Comparison of ENCODE assay signal across 25 cellular contexts in the genomic region with DNA sequence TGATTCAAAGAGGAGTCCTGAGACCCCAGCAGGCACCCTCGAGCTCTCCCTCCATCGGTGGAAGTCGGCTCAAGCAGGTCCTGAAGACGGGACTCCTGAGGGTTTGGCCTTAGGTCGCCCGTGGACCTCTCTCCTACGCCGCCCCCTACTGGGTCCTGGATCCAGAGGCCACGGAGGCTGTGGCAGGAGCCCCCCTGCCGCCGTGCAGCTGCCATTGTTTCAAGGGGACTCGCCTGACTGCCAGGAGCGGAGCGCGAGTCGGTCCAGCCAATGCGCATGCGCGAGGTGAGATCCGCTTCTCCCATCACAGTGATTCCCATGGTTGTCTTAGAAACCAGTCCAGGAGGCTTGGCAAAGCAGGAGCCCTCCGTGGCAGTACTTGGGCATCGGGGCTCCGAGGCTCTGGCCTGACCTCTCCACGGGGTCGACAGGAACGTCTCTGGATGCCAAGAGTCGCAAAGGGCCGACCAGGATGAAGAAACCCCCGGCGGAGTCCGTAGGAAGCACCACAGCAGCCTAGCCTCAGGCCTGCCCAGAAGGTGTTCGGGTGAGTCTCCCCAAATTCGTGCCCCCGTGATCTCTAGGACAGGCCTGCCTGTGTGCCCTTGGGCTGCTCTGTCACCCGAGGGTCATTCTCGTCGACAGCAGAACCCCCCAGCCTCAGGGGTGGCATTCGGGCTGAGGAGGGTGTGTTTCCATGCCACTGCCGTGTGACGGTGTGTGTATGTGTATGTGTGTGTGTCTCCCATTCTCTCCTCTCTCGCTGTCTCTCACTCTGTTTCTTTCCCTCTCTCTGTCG.
"Had no signal": no experiment of that assay in that cellular context is flagged by ENCODE, and none has a peak within 500 bp of the region (broad histone marks: within the 10 kb centered on the region; RNA-seq: fewer than 3 reads in every experiment).

No MANE protein-coding gene starts in this region.

- H3K36me3 ChIP-seq: breast epithelium, gastrocnemius medialis, ovary, right lobe of liver, thyroid gland, upper lobe of right lung had no signal

- H3K4me1 ChIP-seq: breast epithelium, gastrocnemius medialis, right lobe of liver, thyroid gland, upper lobe of right lung had no signal

- H3K27ac Mint-ChIP-seq: activated B cell treated with CpG ODN at 0.5 μM for 24 hours; activated CD8-positive, alpha-beta T cell treated with anti-CD3 and anti-CD28 coated beads for 36 hours; activated naive CD4-positive, alpha-beta T cell treated with anti-CD3 and anti-CD28 coated beads, Interleukin-2, amount 50 U/mL, for 24 hours; activated naive CD8-positive, alpha-beta T cell treated with anti-CD3 and anti-CD28 coated beads, Interleukin-2, amount 50 U/mL, for 24 hours; activated T-helper 2 cell treated with anti-CD3 and anti-CD28 coated beads, Interferon-gamma antibody, Interleukin-2, Interleukin-4, amounts not matched to agents 10 μg/mL and 5 μg/mL and 100 μg/mL, durations not matched to agents 14 hours and 24 hours and 36 hours; naive thymus-derived CD4-positive, alpha-beta T cell; progenitor cell of endocrine pancreas; stimulated activated naive CD8-positive, alpha-beta T cell treated with anti-CD3 and anti-CD28 coated beads, Interleukin-15, amount 100 ng/mL, for 72 hours had no signal

- ATAC-seq: activated CD8-positive, alpha-beta T cell treated with anti-CD3 and anti-CD28 coated beads for 36 hours; activated naive CD8-positive, alpha-beta T cell treated with anti-CD3 and anti-CD28 coated beads, Interleukin-2, amount 50 U/mL, for 24 hours; gastrocnemius medialis; left colon; naive thymus-derived CD4-positive, alpha-beta T cell; right lobe of liver; stimulated activated naive CD8-positive, alpha-beta T cell treated with anti-CD3 and anti-CD28 coated beads, Interleukin-15, amount 100 ng/mL, for 72 hours; upper lobe of right lung had no signal

- H3K4me1 Mint-ChIP-seq: activated B cell treated with CpG ODN at 0.5 μM for 24 hours; activated naive CD4-positive, alpha-beta T cell treated with anti-CD3 and anti-CD28 coated beads, Interleukin-2, amount 50 U/mL, for 24 hours; activated naive CD8-positive, alpha-beta T cell treated with anti-CD3 and anti-CD28 coated beads, Interleukin-2, amount 50 U/mL, for 24 hours; central memory CD8-positive, alpha-beta T cell; naive thymus-derived CD4-positive, alpha-beta T cell; stimulated activated naive CD8-positive, alpha-beta T cell treated with anti-CD3 and anti-CD28 coated beads, Interleukin-15, amount 100 ng/mL, for 72 hours had no signal

- DNase-seq: activated B cell treated with CpG ODN at 0.5 μM for 24 hours; activated CD4-positive, alpha-beta T cell treated with anti-CD3 and anti-CD28 coated beads, Interleukin-2, amount 50 U/mL, for 1 hour; activated CD8-positive, alpha-beta T cell treated with anti-CD3 and anti-CD28 coated beads for 36 hours; activated naive CD8-positive, alpha-beta T cell treated with anti-CD3 and anti-CD28 coated beads, Interleukin-2, amount 50 U/mL, for 24 hours; activated T-cell treated with anti-CD3 and anti-CD28 coated beads, Interleukin-2, amount 50 U/mL, for 48 hours; amygdala; effector CD8-positive, alpha-beta T cell; erythroblast; gastrocnemius medialis; hippocampal formation; left colon; midbrain; naive thymus-derived CD4-positive, alpha-beta T cell; ovary; right lobe of liver; stimulated activated CD4-positive, alpha-beta T cell treated with anti-CD3 and anti-CD28 coated beads, Interleukin-4, amount 100 ng/mL, for 1 hour; stimulated activated naive CD8-positive, alpha-beta T cell treated with anti-CD3 and anti-CD28 coated beads, Interleukin-15, amount 100 ng/mL, for 72 hours; substantia nigra; thyroid gland; upper lobe of right lung had no signal

- H3K27me3 Mint-ChIP-seq: activated B cell treated with CpG ODN at 0.5 μM for 24 hours; activated CD8-positive, alpha-beta T cell treated with anti-CD3 and anti-CD28 coated beads for 36 hours; activated naive CD4-positive, alpha-beta T cell treated with anti-CD3 and anti-CD28 coated beads, Interleukin-2, amount 50 U/mL, for 24 hours; activated naive CD8-positive, alpha-beta T cell treated with anti-CD3 and anti-CD28 coated beads, Interleukin-2, amount 50 U/mL, for 24 hours; central memory CD8-positive, alpha-beta T cell; naive thymus-derived CD4-positive, alpha-beta T cell; progenitor cell of endocrine pancreas; stimulated activated naive CD8-positive, alpha-beta T cell treated with anti-CD3 and anti-CD28 coated beads, Interleukin-15, amount 100 ng/mL, for 72 hours had no signal

- H3K27me3 ChIP-seq: breast epithelium, gastrocnemius medialis, ovary, right lobe of liver, thyroid gland, upper lobe of right lung had no signal

- H3K27ac ChIP-seq: breast epithelium, gastrocnemius medialis, ovary, right lobe of liver, thyroid gland, upper lobe of right lung had no signal

- H3K9me3 ChIP-seq: gastrocnemius medialis, ovary, right lobe of liver, thyroid gland, upper lobe of right lung had no signal

- H3K4me3 Mint-ChIP-seq: activated B cell treated with CpG ODN at 0.5 μM for 24 hours; activated CD8-positive, alpha-beta T cell treated with anti-CD3 and anti-CD28 coated beads for 36 hours; activated naive CD4-positive, alpha-beta T cell treated with anti-CD3 and anti-CD28 coated beads, Interleukin-2, amount 50 U/mL, for 24 hours; activated naive CD8-positive, alpha-beta T cell treated with anti-CD3 and anti-CD28 coated beads, Interleukin-2, amount 50 U/mL, for 24 hours; central memory CD8-positive, alpha-beta T cell; naive thymus-derived CD4-positive, alpha-beta T cell; stimulated activated naive CD8-positive, alpha-beta T cell treated with anti-CD3 and anti-CD28 coated beads, Interleukin-15, amount 100 ng/mL, for 72 hours had no signal

- H3K4me3 ChIP-seq: breast epithelium, gastrocnemius medialis, ovary, right lobe of liver, thyroid gland, upper lobe of right lung had no signal
